In the genomic region with DNA sequence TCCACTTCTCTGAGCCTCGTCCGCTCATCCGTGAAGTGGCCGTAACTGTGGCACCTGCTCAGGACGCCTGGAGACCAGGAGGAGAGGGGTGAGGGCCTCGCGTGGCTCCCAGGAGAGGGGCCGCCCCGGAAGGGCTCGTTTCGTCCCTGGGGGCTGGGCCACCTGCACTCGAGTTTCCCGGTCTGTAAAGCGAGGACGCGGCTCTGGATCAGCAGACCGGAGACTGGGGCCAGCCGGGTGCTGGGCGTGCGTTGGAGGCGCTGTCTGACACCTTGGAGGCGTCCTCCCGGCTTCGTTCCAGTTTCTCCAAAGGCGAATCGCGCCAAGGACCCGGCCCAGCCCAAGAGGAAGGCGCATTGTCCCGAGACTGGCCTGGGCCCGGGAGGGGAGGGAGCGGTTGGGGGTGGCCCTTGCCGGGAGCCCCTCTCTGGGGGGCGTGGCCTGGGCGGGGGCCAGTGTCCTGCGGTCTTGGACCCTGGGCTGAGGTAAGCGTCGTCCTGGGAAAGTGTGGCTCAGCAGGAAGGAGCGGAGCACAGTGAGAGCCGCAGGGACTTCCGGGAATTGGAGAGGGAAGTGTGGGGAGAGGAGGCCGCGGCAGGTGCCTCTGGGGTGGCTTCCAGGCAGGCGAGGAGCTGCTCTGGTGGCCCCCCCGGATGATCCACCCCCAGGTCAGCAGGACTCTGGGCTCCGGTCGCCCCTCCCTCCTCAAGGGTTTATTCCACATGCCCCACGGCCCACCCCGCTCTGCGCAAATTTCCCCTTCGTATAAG, we compare ENCODE assay signal across 9 cellular contexts.
DNase-seq lines count a peak whose midpoint lies in the region; ATAC-seq and TF ChIP-seq lines count a peak whose summit lies in the region.
"Had no signal": no experiment of that assay in that cellular context is flagged by ENCODE, and none has a peak within 500 bp of the region (broad histone marks: within the 10 kb centered on the region; RNA-seq: fewer than 3 reads in every experiment).

No MANE protein-coding gene starts in this region.

- H3K9me3 ChIP-seq in SJCRH30 (replicated peaks) = no peaks in the 10 kb centered on the region
- peaks cover 14% of the 10 kb centered on the region for H3K9me3 ChIP-seq in iPS-18a (ENCODE audit: control insufficient read depth, low read depth, low read length)

- H3K4me3 ChIP-seq in GM06990 (replicated peaks; ENCODE audit: low read depth, low read length) (peak overlapping the region; percentile 27), SJCRH30 (peak overlapping the region; percentile 38), iPS-18a (ENCODE audit: low read length) (peak overlapping the region; percentile 61)

- H3K4me1 Mint-ChIP-seq in glutamatergic neuron (ENCODE audit: low read depth, unreplicated experiment) = no peaks in the 10 kb centered on the region

- DNase-seq in GM06990 (ENCODE audit: extremely low read depth, insufficient read length) (no peak), SJCRH30 (peak; percentile 35 to 56), sciatic nerve (ENCODE audit: low spot score) (peak; percentile 67), 8988T (no peak), glutamatergic neuron (no peak)

- no peak overlapping the region for H3K4me3 Mint-ChIP-seq in glutamatergic neuron (ENCODE audit: unreplicated experiment)

- no peaks in the 10 kb centered on the region for H3K36me3 ChIP-seq in GM06990 (ENCODE audit: control insufficient read depth, insufficient read depth, low read length)
- H3K36me3 ChIP-seq in SJCRH30 = no peaks in the 10 kb centered on the region
- H3K36me3 ChIP-seq in iPS-18a (ENCODE audit: control insufficient read depth, low read depth, low read length) = no peaks in the 10 kb centered on the region

- peaks cover 6% of the 10 kb centered on the region for H3K27me3 Mint-ChIP-seq in glutamatergic neuron (ENCODE audit: unreplicated experiment)

- TF ChIP-seq CTCF in GM06990 (IDR thresholded peaks at IDR 0.05; ENCODE audit: insufficient read depth, low read length, poor library complexity, severe bottlenecking) (no peak), glutamatergic neuron (IDR thresholded peaks at IDR 0.05; ENCODE audit: partially characterized antibody, unreplicated experiment) (no peak)

- no peak overlapping the region for H3K27ac Mint-ChIP-seq in glutamatergic neuron (ENCODE audit: unreplicated experiment)

- H3K27ac ChIP-seq in SJCRH30 (no peak overlapping the region), iPS-18a (ENCODE audit: low read length) (no peak overlapping the region)
- H3K27ac ChIP-seq: epithelial cell of prostate had no signal

- H3K4me1 ChIP-seq in SJCRH30 (no peaks in the 10 kb centered on the region), iPS-18a (ENCODE audit: control insufficient read depth, low read depth, low read length) (no peaks in the 10 kb centered on the region)

- peaks cover 4% of the 10 kb centered on the region for H3K9me3 Mint-ChIP-seq in glutamatergic neuron (ENCODE audit: unreplicated experiment)

- H3K36me3 Mint-ChIP-seq in glutamatergic neuron (ENCODE audit: unreplicated experiment) = no peaks in the 10 kb centered on the region

- H3K9ac ChIP-seq in iPS-18a (ENCODE audit: low read length) = no peak overlapping the region

- H3K27me3 ChIP-seq in GM06990 (replicated peaks; ENCODE audit: control insufficient read depth, insufficient read depth, low read length) = no peaks in the 10 kb centered on the region
- no peaks in the 10 kb centered on the region for H3K27me3 ChIP-seq in SJCRH30
- H3K27me3 ChIP-seq in iPS-18a (ENCODE audit: control insufficient read depth, insufficient read depth, low read length) = peaks cover 26% of the 10 kb centered on the region

- ATAC-seq in sciatic nerve = peak; percentile 44
- ATAC-seq in GM21723 (IDR thresholded peaks at IDR 0.05; ENCODE audit: unreplicated experiment) = no peak
- no peak for ATAC-seq in GM18868 (IDR thresholded peaks at IDR 0.05; ENCODE audit: unreplicated experiment)

- intact Hi-C loops in sciatic nerve (cut with DNase I) = no loop called here

Comparison
In these comparisons a context has a peak if more than half of its experiments do, and no peak if none do; other contexts are left out.
1. DNase-seq: peak in SJCRH30 (2 of 2) and sciatic nerve (single experiment); none in GM06990 (single experiment), 8988T (single experiment) and glutamatergic neuron (single experiment).
2. Peak in every context shown above with its lines, with median percentiles within 50 percentile points of each other: H3K4me3 ChIP-seq.